ENCODE assay signal across 7 cellular contexts in the genomic region with DNA sequence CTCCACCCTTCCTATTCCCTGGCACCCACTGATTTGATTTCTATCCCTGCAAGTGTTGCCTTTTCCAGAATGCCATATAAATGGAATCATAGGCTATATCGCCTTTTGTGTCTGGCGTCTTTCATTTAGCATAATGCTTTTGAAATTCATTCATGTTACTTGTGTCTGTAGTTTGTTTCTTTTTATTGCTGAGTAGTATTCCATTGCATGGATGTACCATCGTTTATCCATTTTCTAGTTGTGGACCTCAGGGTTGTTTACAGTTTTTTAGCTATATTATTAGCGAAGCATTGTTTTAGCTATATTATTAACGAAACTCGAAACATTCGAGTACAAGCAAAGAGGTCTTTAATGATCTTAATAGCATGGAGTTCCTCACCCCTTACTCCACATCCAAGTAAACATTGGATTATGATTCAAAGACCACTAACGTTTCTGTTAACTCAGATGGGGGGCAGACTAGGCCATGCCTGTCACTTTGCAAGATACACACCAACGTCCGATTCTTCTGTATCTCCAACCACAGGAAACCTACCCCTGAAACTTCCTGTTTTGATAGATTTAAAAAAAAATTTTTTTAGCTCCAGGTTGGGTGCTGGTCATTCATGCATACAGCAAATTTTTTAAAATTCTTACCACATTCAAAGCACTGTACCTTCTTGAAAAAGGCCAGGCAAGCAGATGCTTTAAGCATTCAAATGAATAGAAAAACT.
DNase-seq lines count a peak whose midpoint lies in the region; ATAC-seq, FAIRE-seq and TF ChIP-seq lines count a peak whose summit lies in the region.

No MANE protein-coding gene starts in this region.

- no peak for FAIRE-seq in urothelium cell line (lab: Jason Lieb, UNC)

- no peak overlapping the region for H2AFZ ChIP-seq in OCI-LY3 (ENCODE audit: low read depth, low read length)

- peak overlapping the region; percentile 81 for H3K27ac ChIP-seq in OCI-LY3 (ENCODE audit: low read length)

- H3K9me3 ChIP-seq in OCI-LY3 (ENCODE audit: insufficient read depth, low read length) (no peaks in the 10 kb centered on the region), endocrine pancreas (ENCODE audit: control insufficient read depth, low read length) (no peaks in the 10 kb centered on the region)

- ATAC-seq in GM18520 (IDR thresholded peaks at IDR 0.05; ENCODE audit: unreplicated experiment) (peak; percentile 30), HG02642 (IDR thresholded peaks at IDR 0.05; ENCODE audit: poor library complexity, unreplicated experiment) (peak; percentile 37)

- H3K4me1 ChIP-seq in OCI-LY3 (ENCODE audit: low read length) (peaks cover 35% of the 10 kb centered on the region), endocrine pancreas (ENCODE audit: control insufficient read depth, insufficient read depth, low read length) (peaks cover 12% of the 10 kb centered on the region)

- H3K4me2 ChIP-seq in OCI-LY3 (ENCODE audit: low read length): peak overlapping the region; percentile 97

- H3K4me3 ChIP-seq in OCI-LY3 (ENCODE audit: low read length) (peak overlapping the region; percentile 99), endocrine pancreas (ENCODE audit: control insufficient read depth, insufficient read depth, low read length) (peak overlapping the region; percentile 57), retinal pigment epithelial cell (ENCODE audit: low read length) (peak overlapping the region; percentile 95)

- TF ChIP-seq CTCF in OCI-LY3 (IDR thresholded peaks at IDR 0.05; ENCODE audit: low read depth, low read length): no peak
- no peak for TF ChIP-seq CTCF in retinal pigment epithelial cell (conservative IDR thresholded peaks at IDR 0.05; ENCODE audit: low read depth, low read length)

- H3K36me3 ChIP-seq in OCI-LY3 (replicated peaks; ENCODE audit: low read depth, low read length): peaks cover 21% of the 10 kb centered on the region
- no peaks in the 10 kb centered on the region for H3K36me3 ChIP-seq in endocrine pancreas (ENCODE audit: control insufficient read depth, insufficient read depth, low read length)

- H3K9ac ChIP-seq in OCI-LY3 (ENCODE audit: low read length) (peak overlapping the region; percentile 99), endocrine pancreas (ENCODE audit: control insufficient read depth, insufficient read depth, low read length) (no peak overlapping the region)

- peaks cover 28% of the 10 kb centered on the region for H4K20me1 ChIP-seq in OCI-LY3 (ENCODE audit: insufficient read depth, low read length)

- no peak for DNase-seq in retinal pigment epithelial cell (ENCODE audit: low read depth)
- DNase-seq in inferior parietal cortex (ENCODE audit: extremely low spot score): no peak
- DNase-seq in urothelium cell line (ENCODE audit: low spot score): no peak

- peaks cover 70% of the 10 kb centered on the region for H3K79me2 ChIP-seq in OCI-LY3 (ENCODE audit: low read length)

- H3K27me3 ChIP-seq in OCI-LY3 (ENCODE audit: low read depth, low read length) (no peaks in the 10 kb centered on the region), endocrine pancreas (ENCODE audit: control insufficient read depth, insufficient read depth, low read length) (no peaks in the 10 kb centered on the region)
